1 cellular context compared by ENCODE assay signal in genomic region chr11:20609727-20610707, GRCh38.
TF ChIP-seq lines count a peak whose summit lies in the region.

No MANE protein-coding gene starts in this region.

TF ChIP-seq in K562, 482 proteins besides CTCF, POLR2A, EP300 and RAD21 (continued from another document and continues in another):
- TF ChIP-seq RNF219 (CRISPR knock-in tag; IDR thresholded peaks at IDR 0.05) = no peak
- TF ChIP-seq PTTG1 (tag; IDR thresholded peaks at IDR 0.05; ENCODE audit: low read depth) = no peak
- no peak for TF ChIP-seq BRD9 (IDR thresholded peaks at IDR 0.05; ENCODE audit: low read depth, partially characterized antibody)
- peak in 1 of 2 experiments; percentile 39; a peak in 1 of 4 replicates for TF ChIP-seq RCOR1 (IDR thresholded peaks at IDR 0.05; ENCODE audit: borderline replicate concordance in 1 of 2, low read depth in 2 of 2, low read length in 2 of 2)
- TF ChIP-seq OTX1 (CRISPR knock-in tag; IDR thresholded peaks at IDR 0.05) = no peak
- no peak for TF ChIP-seq HNRNPL (IDR thresholded peaks at IDR 0.05; ENCODE audit: low read depth, low read length)
- TF ChIP-seq FIP1L1 (IDR thresholded peaks at IDR 0.05; ENCODE audit: low read depth, low read length, poor library complexity, severe bottlenecking) = no peak
- no peak for TF ChIP-seq RBM39 (optimal IDR thresholded peaks at IDR 0.05; ENCODE audit: low read depth, low read length)
- no peak for TF ChIP-seq ZNF717 (CRISPR knock-in tag; IDR thresholded peaks at IDR 0.05)
- no peak for TF ChIP-seq ZNF253 (CRISPR knock-in tag; conservative IDR thresholded peaks at IDR 0.05)
- no peak for TF ChIP-seq ZNF584 (CRISPR knock-in tag; IDR thresholded peaks at IDR 0.05; ENCODE audit: low read depth)
- TF ChIP-seq YY1 (IDR thresholded peaks at IDR 0.05; ENCODE audit: borderline replicate concordance in 1 of 3, control insufficient read depth in 1 of 3, extremely low read depth in 1 of 3, insufficient read depth in 3 of 3, insufficient read length in 1 of 3, insufficient replicate concordance in 2 of 3, low read depth in 1 of 3, low read length in 2 of 3) = no peak
- no peak for TF ChIP-seq NR2C2 (CRISPR knock-in tag; IDR thresholded peaks at IDR 0.05)
- no peak for TF ChIP-seq NR2C2 (tag; IDR thresholded peaks at IDR 0.05)
- TF ChIP-seq EGR1 (conservative IDR thresholded peaks at IDR 0.05) = no peak
- no peak for TF ChIP-seq AFF1 (IDR thresholded peaks at IDR 0.05; ENCODE audit: low read depth in 1 of 2, partially characterized antibody in 2 of 2)
- TF ChIP-seq SMC3 (conservative IDR thresholded peaks at IDR 0.05; ENCODE audit: insufficient read depth, low read depth, low read length) = peak; percentile 92
- no peak for TF ChIP-seq GTF2A2 (tag; IDR thresholded peaks at IDR 0.05)
- no peak for TF ChIP-seq TAL1 (IDR thresholded peaks at IDR 0.05)
- TF ChIP-seq, protein P1, sequence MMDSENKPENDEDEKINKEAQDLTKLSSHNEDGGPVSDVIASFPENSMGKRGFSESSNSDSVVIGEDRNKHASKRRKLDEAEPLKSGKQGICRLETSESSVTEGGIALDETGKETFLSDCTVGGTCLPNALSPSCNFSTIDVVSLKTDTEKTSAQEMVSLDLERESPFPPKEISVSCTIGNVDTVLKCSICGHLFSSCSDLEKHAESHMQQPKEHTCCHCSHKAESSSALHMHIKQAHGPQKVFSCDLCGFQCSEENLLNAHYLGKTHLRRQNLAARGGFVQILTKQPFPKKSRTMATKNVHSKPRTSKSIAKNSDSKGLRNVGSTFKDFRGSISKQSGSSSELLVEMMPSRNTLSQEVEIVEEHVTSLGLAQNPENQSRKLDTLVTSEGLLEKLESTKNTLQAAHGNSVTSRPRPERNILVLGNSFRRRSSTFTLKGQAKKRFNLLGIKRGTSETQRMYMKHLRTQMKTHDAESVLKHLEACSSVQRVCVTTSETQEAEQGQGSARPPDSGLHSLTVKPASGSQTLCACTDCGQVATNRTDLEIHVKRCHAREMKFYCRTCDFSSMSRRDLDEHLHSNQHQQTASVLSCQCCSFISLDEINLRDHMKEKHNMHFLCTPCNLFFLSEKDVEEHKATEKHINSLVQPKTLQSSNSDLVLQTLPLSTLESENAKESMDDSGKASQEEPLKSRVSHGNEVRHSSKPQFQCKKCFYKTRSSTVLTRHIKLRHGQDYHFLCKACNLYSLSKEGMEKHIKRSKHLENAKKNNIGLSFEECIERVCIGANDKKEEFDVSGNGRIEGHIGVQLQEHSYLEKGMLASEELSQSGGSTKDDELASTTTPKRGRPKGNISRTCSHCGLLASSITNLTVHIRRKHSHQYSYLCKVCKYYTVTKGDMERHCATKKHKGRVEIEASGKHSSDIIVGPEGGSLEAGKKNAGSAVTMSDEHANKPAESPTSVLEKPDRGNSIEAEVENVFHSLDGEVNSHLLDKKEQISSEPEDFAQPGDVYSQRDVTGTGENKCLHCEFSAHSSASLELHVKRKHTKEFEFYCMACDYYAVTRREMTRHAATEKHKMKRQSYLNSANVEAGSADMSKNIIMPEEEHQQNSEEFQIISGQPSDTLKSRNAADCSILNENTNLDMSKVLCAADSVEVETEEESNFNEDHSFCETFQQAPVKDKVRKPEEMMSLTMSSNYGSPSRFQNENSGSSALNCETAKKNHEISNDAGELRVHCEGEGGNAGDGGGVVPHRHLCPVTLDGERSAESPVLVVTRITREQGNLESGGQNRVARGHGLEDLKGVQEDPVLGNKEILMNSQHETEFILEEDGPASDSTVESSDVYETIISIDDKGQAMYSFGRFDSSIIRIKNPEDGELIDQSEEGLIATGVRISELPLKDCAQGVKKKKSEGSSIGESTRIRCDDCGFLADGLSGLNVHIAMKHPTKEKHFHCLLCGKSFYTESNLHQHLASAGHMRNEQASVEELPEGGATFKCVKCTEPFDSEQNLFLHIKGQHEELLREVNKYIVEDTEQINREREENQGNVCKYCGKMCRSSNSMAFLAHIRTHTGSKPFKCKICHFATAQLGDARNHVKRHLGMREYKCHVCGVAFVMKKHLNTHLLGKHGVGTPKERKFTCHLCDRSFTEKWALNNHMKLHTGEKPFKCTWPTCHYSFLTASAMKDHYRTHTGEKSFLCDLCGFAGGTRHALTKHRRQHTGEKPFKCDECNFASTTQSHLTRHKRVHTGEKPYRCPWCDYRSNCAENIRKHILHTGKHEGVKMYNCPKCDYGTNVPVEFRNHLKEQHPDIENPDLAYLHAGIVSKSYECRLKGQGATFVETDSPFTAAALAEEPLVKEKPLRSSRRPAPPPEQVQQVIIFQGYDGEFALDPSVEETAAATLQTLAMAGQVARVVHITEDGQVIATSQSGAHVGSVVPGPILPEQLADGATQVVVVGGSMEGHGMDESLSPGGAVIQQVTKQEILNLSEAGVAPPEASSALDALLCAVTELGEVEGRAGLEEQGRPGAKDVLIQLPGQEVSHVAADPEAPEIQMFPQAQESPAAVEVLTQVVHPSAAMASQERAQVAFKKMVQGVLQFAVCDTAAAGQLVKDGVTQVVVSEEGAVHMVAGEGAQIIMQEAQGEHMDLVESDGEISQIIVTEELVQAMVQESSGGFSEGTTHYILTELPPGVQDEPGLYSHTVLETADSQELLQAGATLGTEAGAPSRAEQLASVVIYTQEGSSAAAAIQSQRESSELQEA (IDR thresholded peaks at IDR 0.05; ENCODE audit: low read depth) = no peak
- TF ChIP-seq, protein P2, sequence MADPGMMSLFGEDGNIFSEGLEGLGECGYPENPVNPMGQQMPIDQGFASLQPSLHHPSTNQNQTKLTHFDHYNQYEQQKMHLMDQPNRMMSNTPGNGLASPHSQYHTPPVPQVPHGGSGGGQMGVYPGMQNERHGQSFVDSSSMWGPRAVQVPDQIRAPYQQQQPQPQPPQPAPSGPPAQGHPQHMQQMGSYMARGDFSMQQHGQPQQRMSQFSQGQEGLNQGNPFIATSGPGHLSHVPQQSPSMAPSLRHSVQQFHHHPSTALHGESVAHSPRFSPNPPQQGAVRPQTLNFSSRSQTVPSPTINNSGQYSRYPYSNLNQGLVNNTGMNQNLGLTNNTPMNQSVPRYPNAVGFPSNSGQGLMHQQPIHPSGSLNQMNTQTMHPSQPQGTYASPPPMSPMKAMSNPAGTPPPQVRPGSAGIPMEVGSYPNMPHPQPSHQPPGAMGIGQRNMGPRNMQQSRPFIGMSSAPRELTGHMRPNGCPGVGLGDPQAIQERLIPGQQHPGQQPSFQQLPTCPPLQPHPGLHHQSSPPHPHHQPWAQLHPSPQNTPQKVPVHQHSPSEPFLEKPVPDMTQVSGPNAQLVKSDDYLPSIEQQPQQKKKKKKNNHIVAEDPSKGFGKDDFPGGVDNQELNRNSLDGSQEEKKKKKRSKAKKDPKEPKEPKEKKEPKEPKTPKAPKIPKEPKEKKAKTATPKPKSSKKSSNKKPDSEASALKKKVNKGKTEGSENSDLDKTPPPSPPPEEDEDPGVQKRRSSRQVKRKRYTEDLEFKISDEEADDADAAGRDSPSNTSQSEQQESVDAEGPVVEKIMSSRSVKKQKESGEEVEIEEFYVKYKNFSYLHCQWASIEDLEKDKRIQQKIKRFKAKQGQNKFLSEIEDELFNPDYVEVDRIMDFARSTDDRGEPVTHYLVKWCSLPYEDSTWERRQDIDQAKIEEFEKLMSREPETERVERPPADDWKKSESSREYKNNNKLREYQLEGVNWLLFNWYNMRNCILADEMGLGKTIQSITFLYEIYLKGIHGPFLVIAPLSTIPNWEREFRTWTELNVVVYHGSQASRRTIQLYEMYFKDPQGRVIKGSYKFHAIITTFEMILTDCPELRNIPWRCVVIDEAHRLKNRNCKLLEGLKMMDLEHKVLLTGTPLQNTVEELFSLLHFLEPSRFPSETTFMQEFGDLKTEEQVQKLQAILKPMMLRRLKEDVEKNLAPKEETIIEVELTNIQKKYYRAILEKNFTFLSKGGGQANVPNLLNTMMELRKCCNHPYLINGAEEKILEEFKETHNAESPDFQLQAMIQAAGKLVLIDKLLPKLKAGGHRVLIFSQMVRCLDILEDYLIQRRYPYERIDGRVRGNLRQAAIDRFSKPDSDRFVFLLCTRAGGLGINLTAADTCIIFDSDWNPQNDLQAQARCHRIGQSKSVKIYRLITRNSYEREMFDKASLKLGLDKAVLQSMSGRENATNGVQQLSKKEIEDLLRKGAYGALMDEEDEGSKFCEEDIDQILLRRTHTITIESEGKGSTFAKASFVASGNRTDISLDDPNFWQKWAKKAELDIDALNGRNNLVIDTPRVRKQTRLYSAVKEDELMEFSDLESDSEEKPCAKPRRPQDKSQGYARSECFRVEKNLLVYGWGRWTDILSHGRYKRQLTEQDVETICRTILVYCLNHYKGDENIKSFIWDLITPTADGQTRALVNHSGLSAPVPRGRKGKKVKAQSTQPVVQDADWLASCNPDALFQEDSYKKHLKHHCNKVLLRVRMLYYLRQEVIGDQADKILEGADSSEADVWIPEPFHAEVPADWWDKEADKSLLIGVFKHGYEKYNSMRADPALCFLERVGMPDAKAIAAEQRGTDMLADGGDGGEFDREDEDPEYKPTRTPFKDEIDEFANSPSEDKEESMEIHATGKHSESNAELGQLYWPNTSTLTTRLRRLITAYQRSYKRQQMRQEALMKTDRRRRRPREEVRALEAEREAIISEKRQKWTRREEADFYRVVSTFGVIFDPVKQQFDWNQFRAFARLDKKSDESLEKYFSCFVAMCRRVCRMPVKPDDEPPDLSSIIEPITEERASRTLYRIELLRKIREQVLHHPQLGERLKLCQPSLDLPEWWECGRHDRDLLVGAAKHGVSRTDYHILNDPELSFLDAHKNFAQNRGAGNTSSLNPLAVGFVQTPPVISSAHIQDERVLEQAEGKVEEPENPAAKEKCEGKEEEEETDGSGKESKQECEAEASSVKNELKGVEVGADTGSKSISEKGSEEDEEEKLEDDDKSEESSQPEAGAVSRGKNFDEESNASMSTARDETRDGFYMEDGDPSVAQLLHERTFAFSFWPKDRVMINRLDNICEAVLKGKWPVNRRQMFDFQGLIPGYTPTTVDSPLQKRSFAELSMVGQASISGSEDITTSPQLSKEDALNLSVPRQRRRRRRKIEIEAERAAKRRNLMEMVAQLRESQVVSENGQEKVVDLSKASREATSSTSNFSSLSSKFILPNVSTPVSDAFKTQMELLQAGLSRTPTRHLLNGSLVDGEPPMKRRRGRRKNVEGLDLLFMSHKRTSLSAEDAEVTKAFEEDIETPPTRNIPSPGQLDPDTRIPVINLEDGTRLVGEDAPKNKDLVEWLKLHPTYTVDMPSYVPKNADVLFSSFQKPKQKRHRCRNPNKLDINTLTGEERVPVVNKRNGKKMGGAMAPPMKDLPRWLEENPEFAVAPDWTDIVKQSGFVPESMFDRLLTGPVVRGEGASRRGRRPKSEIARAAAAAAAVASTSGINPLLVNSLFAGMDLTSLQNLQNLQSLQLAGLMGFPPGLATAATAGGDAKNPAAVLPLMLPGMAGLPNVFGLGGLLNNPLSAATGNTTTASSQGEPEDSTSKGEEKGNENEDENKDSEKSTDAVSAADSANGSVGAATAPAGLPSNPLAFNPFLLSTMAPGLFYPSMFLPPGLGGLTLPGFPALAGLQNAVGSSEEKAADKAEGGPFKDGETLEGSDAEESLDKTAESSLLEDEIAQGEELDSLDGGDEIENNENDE (IDR thresholded peaks at IDR 0.05; ENCODE audit: low read depth, low read length) = no peak
- peak; percentile 90 for TF ChIP-seq DEAF1 (CRISPR knock-in tag; IDR thresholded peaks at IDR 0.05)
